Comparison of ENCODE assay signal across 28 cellular contexts in the genomic region with DNA sequence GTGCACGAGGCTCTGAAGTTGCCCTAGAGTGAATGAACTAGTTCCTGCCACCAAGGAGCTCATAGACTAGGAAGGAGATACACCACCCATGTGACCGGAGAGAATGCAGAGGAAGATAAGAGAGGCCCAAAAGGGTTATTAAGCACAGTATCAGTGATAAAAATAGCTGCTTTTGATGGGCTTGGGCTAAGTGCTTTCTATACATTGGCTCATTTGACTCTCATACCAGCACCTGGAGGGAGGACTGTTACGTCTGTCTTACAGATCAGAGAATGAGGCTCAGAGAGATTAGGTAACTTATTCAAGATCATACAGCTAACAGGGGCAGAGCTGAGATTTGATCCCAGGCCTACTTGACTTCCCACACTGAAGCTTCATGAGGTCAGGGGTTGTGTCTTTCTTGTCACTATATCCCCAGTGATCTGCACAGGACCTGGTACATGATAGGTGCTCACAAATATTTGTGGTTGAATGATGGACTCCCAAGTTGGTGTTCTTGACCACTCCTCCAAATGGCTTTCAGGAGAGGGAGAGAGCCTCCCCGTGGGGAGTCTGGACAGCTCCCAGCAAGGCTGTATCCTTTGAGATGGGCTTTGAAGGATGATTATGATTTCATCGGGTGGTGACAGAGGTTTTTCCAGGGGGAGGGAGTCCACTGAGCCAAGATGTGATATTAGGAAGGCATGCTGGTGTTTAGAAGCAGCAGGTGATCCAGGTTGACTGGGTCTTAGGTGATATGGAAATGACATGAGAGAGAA. TPM values are rescaled to one million over a fixed set of nuclear protein-coding genes. Genes with fewer than 3 reads are reported as not detected.
DNase-seq lines count a peak whose midpoint lies in the region; ATAC-seq, FAIRE-seq and TF ChIP-seq lines count a peak whose summit lies in the region.
"Had no signal": no experiment of that assay in that cellular context is flagged by ENCODE, and none has a peak within 500 bp of the region (broad histone marks: within the 10 kb centered on the region; RNA-seq: fewer than 3 reads in every experiment).

No MANE protein-coding gene starts in this region.

- H4K91ac ChIP-seq in H1 (replicated peaks; ENCODE audit: insufficient read length, low read length), result no peak overlapping the region

- no peak for TF ChIP-seq POLR2A in H1 (IDR thresholded peaks at IDR 0.05; ENCODE audit: control extremely low read depth in 1 of 2, low read depth in 2 of 2, low read length in 2 of 2)

- POLR2A ChIA-PET in HEK293 (lab: Yijun Ruan, JAX), result interaction anchor here (0.9 to 2.7 kb wide), 5 partner anchors 13 to 230 kb away, joined by 3 to 16 read pairs (median 4); no protein-coding TSS in a partner anchor
- POLR2A ChIA-PET in H1 (lab: Charles Lee; ENCODE audit: partially characterized antibody), result interaction anchor here (0.7 to 3.0 kb wide), 10 partner anchors 8 to 227 kb away, joined by 3 to 22 read pairs (median 3); partner anchors contain the start of genes PPFIA4 and TMEM183A

- H2BK15ac ChIP-seq in H1 (ENCODE audit: low read length), result 0 out of 2 replicates have a peak overlapping the region, but pooled peaks have one; percentile 72

- H2BK20ac ChIP-seq in H1 (ENCODE audit: low read length), result no peak overlapping the region

- no peak overlapping the region for H3K18ac ChIP-seq in H1 (ENCODE audit: extremely low read depth, low read length)

- 0 out of 2 replicates have a peak, but pooled peaks cover 4% of the 10 kb centered on the region for H3K79me1 ChIP-seq in H1 (ENCODE audit: low read depth, low read length)

- no peak for FAIRE-seq in H1 (lab: Jason Lieb, UNC)
- FAIRE-seq: small intestine had no signal

- no peak overlapping the region for H3K56ac ChIP-seq in H1 (replicated peaks; ENCODE audit: insufficient read length, low read depth, low read length)

- H3K27ac ChIP-seq in HEK293 (ENCODE audit: extremely low read depth, low read depth, low read length) (no peak overlapping the region), H1 (ENCODE audit: low read depth, low read length) (no peak overlapping the region)
- H3K27ac ChIP-seq: thyroid gland had no signal

- H3K9ac ChIP-seq in H1 (replicated peaks in 1 of 4; ENCODE audit: extremely low read depth in 1 of 4, low read depth in 3 of 4, low read length in 3 of 4), result no peak overlapping the region
- H3K9ac ChIP-seq: SK-N-SH had no signal

- H3K79me2 ChIP-seq in H1 (ENCODE audit: control insufficient read depth in 1 of 2, insufficient read depth in 2 of 2, low read length in 2 of 2), result no peaks in the 10 kb centered on the region

- no peak overlapping the region for H2BK120ac ChIP-seq in H1 (replicated peaks; ENCODE audit: low read depth, low read length)

- no peak overlapping the region for H2AK5ac ChIP-seq in H1 (ENCODE audit: low read depth, low read length)

- no peak overlapping the region for H3K4me2 ChIP-seq in H1 (ENCODE audit: insufficient read depth in 1 of 2, low read depth in 2 of 2, low read length in 2 of 2)
- H3K4me2 ChIP-seq: SK-N-SH had no signal

- TF ChIP-seq CTCF in HEK293 (tag by site-specific recombination; IDR thresholded peaks at IDR 0.05) (no peak), H1 (IDR thresholded peaks at IDR 0.05; ENCODE audit: control extremely low read depth in 1 of 3, insufficient read depth in 1 of 3, low read depth in 1 of 3, low read length in 3 of 3) (no peak), omental fat pad (IDR thresholded peaks at IDR 0.05) (no peak), GM20000 (IDR thresholded peaks at IDR 0.05; ENCODE audit: extremely low read depth, missing control alignments) (no peak)

- no peak for TF ChIP-seq EP300 in H1 (IDR thresholded peaks at IDR 0.05; ENCODE audit: borderline replicate concordance in 1 of 2, low read depth in 2 of 2, low read length in 2 of 2)

- no peak for TF ChIP-seq RAD21 in H1 (IDR thresholded peaks at IDR 0.05 in 1 of 2, conservative IDR thresholded peaks at IDR 0.05 in 1 of 2; ENCODE audit: low read depth in 2 of 2, low read length in 2 of 2)

- no peaks in the 10 kb centered on the region for H3K27me3 ChIP-seq in H1 (replicated peaks in 1 of 4; ENCODE audit: control insufficient read depth in 3 of 4, extremely low read depth in 1 of 4, insufficient read depth in 3 of 4, low read length in 3 of 4)
- H3K27me3 ChIP-seq: thyroid gland had no signal

- H4K8ac ChIP-seq in H1 (ENCODE audit: extremely low read depth, insufficient read depth, low read length), result no peak overlapping the region

- 85% methylated on average over 5 of the region's 5 CpGs; no CpG with 5 or more reads in 1 of the 2 experiments for WGBS in H1 (ENCODE audit: extremely low coverage in 1 of 2, insufficient coverage in 1 of 2, insufficient read length in 1 of 2, insufficient replicate concordance in 2 of 2, low coverage in 1 of 2, low lambda C conversion rate in 2 of 2, missing lambda C conversion rate in 1 of 2), 2 experiments

- 0 out of 2 replicates have a peak overlapping the region, but pooled peaks have one; percentile 9 for H2BK12ac ChIP-seq in H1 (ENCODE audit: low read depth, low read length)

- peak overlapping the region; percentile 7 for H3K4ac ChIP-seq in H1 (replicated peaks; ENCODE audit: insufficient read length, low read depth, low read length)

- H3K4me1 ChIP-seq in HEK293 (ENCODE audit: control insufficient read depth, insufficient read depth, low read length) (no peaks in the 10 kb centered on the region; the same call in 1 of the 2 replicates), H1 (replicated peaks in 1 of 4; ENCODE audit: control insufficient read depth in 3 of 4, insufficient read depth in 4 of 4, low read length in 3 of 4) (peaks cover 4 to 10% (median 5%) of the 10 kb centered on the region in 4 experiments; a peak in 6 of 7 replicates)
- H3K4me1 ChIP-seq: thyroid gland had no signal

- H3K9me3 ChIP-seq in HEK293 (ENCODE audit: control insufficient read depth, insufficient read depth, low read depth, low read length) (no peaks in the 10 kb centered on the region), H1 (ENCODE audit: insufficient read depth in 2 of 2, low read depth in 1 of 2, low read length in 1 of 2) (no peaks in the 10 kb centered on the region)
- H3K9me3 ChIP-seq: SK-N-SH, thyroid gland had no signal

- H3K36me3 ChIP-seq in HEK293 (ENCODE audit: control insufficient read depth in 2 of 2, insufficient read depth in 1 of 2, low read length in 2 of 2) (no peaks in the 10 kb centered on the region), H1 (ENCODE audit: control insufficient read depth in 2 of 4, insufficient read depth in 4 of 4, low read length in 3 of 4) (no peaks in the 10 kb centered on the region; a peak in 1 of 8 replicates)
- H3K36me3 ChIP-seq: thyroid gland had no signal

- H2AFZ ChIP-seq in H1 (ENCODE audit: low read length), result no peak overlapping the region

- no peak overlapping the region for H3K4me3 ChIP-seq in HEK293 (ENCODE audit: low read depth, low read length)
- no peak overlapping the region for H3K4me3 ChIP-seq in H1 (ENCODE audit: extremely low read depth in 1 of 4, insufficient read depth in 2 of 4, low read depth in 3 of 4, low read length in 4 of 4)
- H3K4me3 ChIP-seq: thyroid gland had no signal

- CTCF ChIA-PET in HEK293 (lab: Yijun Ruan, JAX) (interaction anchor here (0.6 to 23.3 kb wide), 59 partner anchors 12 to 673 kb away, joined by 3 to 526 read pairs (median 5); partner anchors contain the start of genes ADORA1, MYBPH, PPFIA4 and TMEM183A), H1 (lab: Charles Lee; ENCODE audit: partially characterized antibody) (interaction anchor here (0.6 to 49.7 kb wide), 58 partner anchors 2 to 1055 kb away, joined by 3 to 1089 read pairs (median 6); partner anchors contain the start of genes ADORA1, CHI3L1, CHIT1 and CYB5R1)

- H3K14ac ChIP-seq in H1 (ENCODE audit: insufficient read length), result no peak overlapping the region

- H4K5ac ChIP-seq in H1 (ENCODE audit: insufficient read length, low read depth, low read length), result no peak overlapping the region

- H3K23ac ChIP-seq in H1 (ENCODE audit: insufficient read length), result no peak overlapping the region

- H4K20me1 ChIP-seq in H1 (replicated peaks in 1 of 2; ENCODE audit: control insufficient read depth in 1 of 2, insufficient read depth in 2 of 2, low read length in 2 of 2), result no peaks in the 10 kb centered on the region

- no peak for ATAC-seq in omental fat pad (ENCODE audit: low FRiP score)
- ATAC-seq: activated naive CD8-positive, alpha-beta T cell treated with anti-CD3 and anti-CD28 coated beads, Interleukin-2, amount 50 U/mL, for 24 hours; stimulated activated naive CD8-positive, alpha-beta T cell treated with anti-CD3 and anti-CD28 coated beads, Interleukin-15, amount 100 ng/mL, for 72 hours had no signal

- DNase-seq in NAMALWA (ENCODE audit: low spot score) (peak; percentile 35), H1 (ENCODE audit: low read depth in 1 of 2, low spot score in 2 of 2) (no peak), omental fat pad (ENCODE audit: low spot score) (peak; percentile 4), GM19238 (ENCODE audit: insufficient read length, low spot score) (no peak), NOMO-1 treated with dmso at 0.1 percent for 144 hours (lab: John Stamatoyannopoulos, UW; ENCODE audit: unreplicated experiment) (no peak), GM20000 (ENCODE audit: low spot score) (no peak)
- no peak for DNase-seq in activated CD4-positive, alpha-beta T cell treated with anti-CD3 and anti-CD28 coated beads, Interleukin-2, amount 50 U/mL, for 48 hours
- DNase-seq: activated CD4-positive, alpha-beta T cell treated with anti-CD3 and anti-CD28 coated beads for 4 hours; activated naive CD8-positive, alpha-beta T cell treated with anti-CD3 and anti-CD28 coated beads, Interleukin-2, amount 50 U/mL, for 24 hours; activated T-cell treated with anti-CD3 and anti-CD28 coated beads, Interleukin-2, amount 50 U/mL, for 24 hours; HCEC 1CT; KG1; kidney glomerular epithelial cell; NCI-H1436; NCI-H2081 treated with DMSO at 0.1 percent for 48 hours; NCI-H446 treated with DMSO at 0.1 percent for 48 hours; SK-N-SH; small intestine; stimulated activated CD4-positive, alpha-beta T cell treated with anti-CD3 and anti-CD28 coated beads, Interleukin-1b, Interleukin-23, amount 100 ng/mL, for 48 hours; stimulated activated CD8-positive, alpha-beta memory T cell treated with anti-CD3 and anti-CD28 coated beads, Interleukin-4, amount 100 ng/mL, for 48 hours; stimulated activated naive CD8-positive, alpha-beta T cell treated with anti-CD3 and anti-CD28 coated beads, Interleukin-15, amount 100 ng/mL, for 72 hours; thyroid gland had no signal

- H3K23me2 ChIP-seq in H1 (ENCODE audit: low read depth, low read length), result no peaks in the 10 kb centered on the region

- H2BK5ac ChIP-seq in H1 (ENCODE audit: low read depth, low read length), result no peak overlapping the region

RNA-seq across cellular contexts. Expression of gene PPFIA4, which starts 14.4 kb away (rescaled TPM):
- total RNA-seq in H1 (2021; fragmentation: NEBNext Ultra II Directional; extraction: Animal tissue kit (Norgen Biotek cat#: 25700)), result 7.0 and 9.9 TPM in 2 replicates
- polyA plus RNA-seq in H1 (2011; rRNA removed), result 9.0 and 12.5 TPM in 2 replicates
- polyA plus RNA-seq in H1 (2011; cell fraction: cytosol; rRNA removed), result 22.1 TPM
- 186 TPM for polyA plus RNA-seq in H1 (2011; cell fraction: nucleus; rRNA removed)
- polyA plus RNA-seq in H1 (2012, experiment 1 of 2), result 10.0 to 15.4 TPM (median 12.6 TPM) in 4 replicates
- polyA plus RNA-seq in H1 (2012, experiment 2 of 2), result 1.9 TPM
- polyA plus RNA-seq in H1 (2013, experiment 1 of 2), result 5.7 TPM
- polyA plus RNA-seq in H1 (2013, experiment 2 of 2), result 3.7 TPM
- polyA minus RNA-seq in H1 (2011; rRNA and poly(A)+ RNA removed), result 9.0 and 14.0 TPM in 2 replicates
- 11.4 TPM for polyA minus RNA-seq in H1 (2011; cell fraction: cytosol; rRNA and poly(A)+ RNA removed)
- 37.6 TPM for polyA minus RNA-seq in H1 (2011; cell fraction: nucleus; rRNA and poly(A)+ RNA removed)
- total RNA-seq in omental fat pad, result 1 to 10 TPM in 2 of 4 donors, under 1 TPM in 1, not detected in 1; 0.72 to 1.4 (median 1.2) TPM

RNA-seq across cellular contexts. Expression of gene TMEM183A, which starts 33.5 kb away (rescaled TPM):
- total RNA-seq in H1 (2021; fragmentation: NEBNext Ultra II Directional; extraction: Animal tissue kit (Norgen Biotek cat#: 25700)), result 107 TPM in 2 replicates
- 160 and 173 TPM in 2 replicates for polyA plus RNA-seq in H1 (2011; rRNA removed)
- polyA plus RNA-seq in H1 (2011; cell fraction: cytosol; rRNA removed), result 145 TPM
- polyA plus RNA-seq in H1 (2011; cell fraction: nucleus; rRNA removed), result 139 TPM
- polyA plus RNA-seq in H1 (2012, experiment 1 of 2), result 74.7 to 91.0 TPM (median 88.0 TPM) in 4 replicates
- polyA plus RNA-seq in H1 (2012, experiment 2 of 2), result 75.9 TPM
- 66.1 TPM for polyA plus RNA-seq in H1 (2013, experiment 1 of 2)
- 65.5 TPM for polyA plus RNA-seq in H1 (2013, experiment 2 of 2)
- polyA minus RNA-seq in H1 (2011; rRNA and poly(A)+ RNA removed), result 169 and 202 TPM in 2 replicates
- 46.2 TPM for polyA minus RNA-seq in H1 (2011; cell fraction: cytosol; rRNA and poly(A)+ RNA removed)
- 65.6 TPM for polyA minus RNA-seq in H1 (2011; cell fraction: nucleus; rRNA and poly(A)+ RNA removed)
- total RNA-seq in omental fat pad, result 10 to 100 TPM; 69.2 to 75.8 (median 72.8) TPM

RNA-seq across cellular contexts. Expression of gene MYOG, which starts 45.1 kb away (rescaled TPM):
- total RNA-seq in H1 (2021; fragmentation: NEBNext Ultra II Directional; extraction: Animal tissue kit (Norgen Biotek cat#: 25700)), result not detected in 2 replicates
- not detected in 2 replicates for polyA plus RNA-seq in H1 (2011; rRNA removed)
- not detected for polyA plus RNA-seq in H1 (2011; cell fraction: cytosol; rRNA removed)
- not detected for polyA plus RNA-seq in H1 (2011; cell fraction: nucleus; rRNA removed)
- not detected in 4 replicates for polyA plus RNA-seq in H1 (2012, experiment 1 of 2)
- polyA plus RNA-seq in H1 (2012, experiment 2 of 2), result not detected
- polyA plus RNA-seq in H1 (2013, experiment 1 of 2), result not detected
- not detected for polyA plus RNA-seq in H1 (2013, experiment 2 of 2)
- polyA minus RNA-seq in H1 (2011; rRNA and poly(A)+ RNA removed), result not detected in 2 replicates
- not detected for polyA minus RNA-seq in H1 (2011; cell fraction: cytosol; rRNA and poly(A)+ RNA removed)
- not detected for polyA minus RNA-seq in H1 (2011; cell fraction: nucleus; rRNA and poly(A)+ RNA removed)
- not detected for total RNA-seq in omental fat pad
- total RNA-seq: activated CD8-positive, alpha-beta memory T cell treated with anti-CD3 and anti-CD28 coated beads for 36 hours; epithelial cell of proximal tubule; HT1080; mammary epithelial cell; pulmonary artery endothelial cell; thyroid gland had no signal
- polyA plus RNA-seq: mammary epithelial cell, SK-N-SH, small intestine had no signal

Comparison
In these comparisons a context has a peak if more than half of its experiments do, and no peak if none do; other contexts are left out.
1. DNase-seq: peak in NAMALWA (single experiment) and omental fat pad (single experiment); none in H1 (0 of 2), GM19238 (single experiment), NOMO-1 treated with dmso at 0.1 percent for 144 hours (single experiment), GM20000 (single experiment) and activated CD4-positive, alpha-beta T cell treated with anti-CD3 and anti-CD28 coated beads, Interleukin-2, amount 50 U/mL, for 48 hours (0 of 2).